1 cellular context compared by ENCODE assay signal in genomic region chr19:41409288-41409687, GRCh38.
TF ChIP-seq lines count a peak whose summit lies in the region.

No MANE protein-coding gene starts in this region.

TF ChIP-seq in SK-N-SH, 30 proteins besides CTCF, POLR2A, EP300 and RAD21 (continued from another document):
- TF ChIP-seq MXI1 (IDR thresholded peaks at IDR 0.05; ENCODE audit: low read depth, low read length) = no peak
